8 cellular contexts compared by ENCODE assay signal in the genomic region with DNA sequence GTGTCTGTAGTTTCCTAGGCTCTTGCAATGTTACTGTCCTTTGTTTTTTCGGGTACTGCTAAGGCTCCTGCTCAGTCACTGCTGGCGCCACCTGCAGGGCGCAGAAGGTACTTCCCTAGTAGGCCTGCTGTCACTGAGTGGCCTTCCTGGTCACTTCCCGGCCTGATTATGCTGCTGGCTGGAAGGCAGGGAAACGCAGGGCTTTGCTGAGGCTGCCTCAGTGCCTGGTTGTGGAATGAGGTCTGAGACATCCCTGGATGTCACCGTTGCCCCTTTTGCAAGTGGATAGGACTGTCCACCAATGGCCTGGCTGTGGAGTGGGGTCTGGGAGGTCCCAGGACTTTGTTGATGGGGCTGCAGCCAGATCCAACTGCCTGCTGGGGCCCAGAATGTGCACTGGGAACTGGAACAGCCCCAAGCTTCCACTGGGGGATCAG. TPM values are rescaled to one million over a fixed set of nuclear protein-coding genes. Genes with fewer than 3 reads are reported as not detected.
DNase-seq lines count a peak whose midpoint lies in the region; ATAC-seq and TF ChIP-seq lines count a peak whose summit lies in the region.

No MANE protein-coding gene starts in this region.

- no peaks in the 10 kb centered on the region for H3K36me3 ChIP-seq in neural cell (ENCODE audit: insufficient read depth, low read length)

- H3K27ac ChIP-seq in neural cell (ENCODE audit: low read length) = no peak overlapping the region

- peak; percentile 96 for TF ChIP-seq CTCF in epithelial cell of proximal tubule (conservative IDR thresholded peaks at IDR 0.05; ENCODE audit: low read depth, low read length)
- peak; percentile 38 for TF ChIP-seq CTCF in neural cell (IDR thresholded peaks at IDR 0.05; ENCODE audit: poor library complexity, severe bottlenecking)

- no peaks in the 10 kb centered on the region for H3K9me2 ChIP-seq in neural cell (ENCODE audit: insufficient read depth, low read length)

- H4K20me1 ChIP-seq in neural cell (ENCODE audit: insufficient read depth) = no peaks in the 10 kb centered on the region

- no peak overlapping the region for H3K9ac ChIP-seq in neural cell (ENCODE audit: low read length)

- peak; percentile 54 to 63 for DNase-seq in AML-193 (lab: John Stamatoyannopoulos, UW)
- peak; percentile 3 for DNase-seq in NCI-H446 treated with DMSO at 0.1 percent for 48 hours (lab: John Stamatoyannopoulos, UW)
- peak; percentile 42 for DNase-seq in activated CD4-positive, alpha-beta T cell treated with anti-CD3 and anti-CD28 coated beads, Interleukin-2, amount 50 U/mL, for 1 hour
- DNase-seq in epithelial cell of proximal tubule (ENCODE audit: low read depth) = no peak
- no peak for DNase-seq in NCI-H2107 treated with DMSO at 0.1 percent for 48 hours (lab: John Stamatoyannopoulos, UW; ENCODE audit: unreplicated experiment)

- TF ChIP-seq RAD21 in neural cell (conservative IDR thresholded peaks at IDR 0.05) = no peak

- no peak overlapping the region for H2AFZ ChIP-seq in neural cell (ENCODE audit: low read depth, low read length)

- H3K79me2 ChIP-seq in neural cell (replicated peaks; ENCODE audit: insufficient read depth, low read length) = no peaks in the 10 kb centered on the region

- no peaks in the 10 kb centered on the region for H3K9me3 ChIP-seq in neural cell (ENCODE audit: low read length)

- no peaks in the 10 kb centered on the region for H3K27me3 ChIP-seq in neural cell (ENCODE audit: insufficient read depth, low read depth, low read length)

- no peak for TF ChIP-seq EP300 in neural cell (conservative IDR thresholded peaks at IDR 0.05; ENCODE audit: poor library complexity, severe bottlenecking)

- H3F3A ChIP-seq in neural cell (ENCODE audit: insufficient read depth, low read length, poor library complexity, severe bottlenecking) = no peaks in the 10 kb centered on the region

- ATAC-seq in GM18861 (IDR thresholded peaks at IDR 0.05; ENCODE audit: unreplicated experiment) (peak; percentile 92), HG02973 (IDR thresholded peaks at IDR 0.05; ENCODE audit: unreplicated experiment) (peak; percentile 94)

- no peak overlapping the region for H3K4me2 ChIP-seq in neural cell (ENCODE audit: low read length)

- H3K4me3 ChIP-seq in epithelial cell of proximal tubule (ENCODE audit: low read depth, low read length) (no peak overlapping the region), neural cell (ENCODE audit: low read length) (no peak overlapping the region)

TF ChIP-seq in neural cell, 6 proteins besides CTCF, POLR2A, EP300 and RAD21:
- TF ChIP-seq POLR2AphosphoS5 (IDR thresholded peaks at IDR 0.05) (no peak), EZH2 (IDR thresholded peaks at IDR 0.05; ENCODE audit: borderline replicate concordance, insufficient read depth, low read length, poor library complexity, severe bottlenecking) (no peak), SMC3 (conservative IDR thresholded peaks at IDR 0.05; ENCODE audit: poor library complexity) (no peak), MXI1 (conservative IDR thresholded peaks at IDR 0.05; ENCODE audit: poor library complexity, severe bottlenecking) (no peak), TAF1 (IDR thresholded peaks at IDR 0.05; ENCODE audit: low read depth) (no peak)
- TF ChIP-seq, protein P1, sequence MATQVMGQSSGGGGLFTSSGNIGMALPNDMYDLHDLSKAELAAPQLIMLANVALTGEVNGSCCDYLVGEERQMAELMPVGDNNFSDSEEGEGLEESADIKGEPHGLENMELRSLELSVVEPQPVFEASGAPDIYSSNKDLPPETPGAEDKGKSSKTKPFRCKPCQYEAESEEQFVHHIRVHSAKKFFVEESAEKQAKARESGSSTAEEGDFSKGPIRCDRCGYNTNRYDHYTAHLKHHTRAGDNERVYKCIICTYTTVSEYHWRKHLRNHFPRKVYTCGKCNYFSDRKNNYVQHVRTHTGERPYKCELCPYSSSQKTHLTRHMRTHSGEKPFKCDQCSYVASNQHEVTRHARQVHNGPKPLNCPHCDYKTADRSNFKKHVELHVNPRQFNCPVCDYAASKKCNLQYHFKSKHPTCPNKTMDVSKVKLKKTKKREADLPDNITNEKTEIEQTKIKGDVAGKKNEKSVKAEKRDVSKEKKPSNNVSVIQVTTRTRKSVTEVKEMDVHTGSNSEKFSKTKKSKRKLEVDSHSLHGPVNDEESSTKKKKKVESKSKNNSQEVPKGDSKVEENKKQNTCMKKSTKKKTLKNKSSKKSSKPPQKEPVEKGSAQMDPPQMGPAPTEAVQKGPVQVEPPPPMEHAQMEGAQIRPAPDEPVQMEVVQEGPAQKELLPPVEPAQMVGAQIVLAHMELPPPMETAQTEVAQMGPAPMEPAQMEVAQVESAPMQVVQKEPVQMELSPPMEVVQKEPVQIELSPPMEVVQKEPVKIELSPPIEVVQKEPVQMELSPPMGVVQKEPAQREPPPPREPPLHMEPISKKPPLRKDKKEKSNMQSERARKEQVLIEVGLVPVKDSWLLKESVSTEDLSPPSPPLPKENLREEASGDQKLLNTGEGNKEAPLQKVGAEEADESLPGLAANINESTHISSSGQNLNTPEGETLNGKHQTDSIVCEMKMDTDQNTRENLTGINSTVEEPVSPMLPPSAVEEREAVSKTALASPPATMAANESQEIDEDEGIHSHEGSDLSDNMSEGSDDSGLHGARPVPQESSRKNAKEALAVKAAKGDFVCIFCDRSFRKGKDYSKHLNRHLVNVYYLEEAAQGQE (IDR thresholded peaks at IDR 0.05; ENCODE audit: borderline replicate concordance) = no peak

RNA-seq across cellular contexts. Expression of a gene that starts 13.1 kb away (rescaled TPM):
- total RNA-seq in epithelial cell of proximal tubule = 1.6 and 1.7 TPM in 2 replicates
- 1.5 and 3.8 TPM in 2 replicates for polyA plus RNA-seq in neural cell
- 0.49 and 2.2 TPM in 2 replicates for polyA minus RNA-seq in neural cell

Comparison
In these comparisons a context has a peak if more than half of its experiments do, and no peak if none do; other contexts are left out.
1. DNase-seq: peak in AML-193 (2 of 2), NCI-H446 treated with DMSO at 0.1 percent for 48 hours (single experiment) and activated CD4-positive, alpha-beta T cell treated with anti-CD3 and anti-CD28 coated beads, Interleukin-2, amount 50 U/mL, for 1 hour (single experiment); none in epithelial cell of proximal tubule (single experiment) and NCI-H2107 treated with DMSO at 0.1 percent for 48 hours (single experiment).